In the genomic region with DNA sequence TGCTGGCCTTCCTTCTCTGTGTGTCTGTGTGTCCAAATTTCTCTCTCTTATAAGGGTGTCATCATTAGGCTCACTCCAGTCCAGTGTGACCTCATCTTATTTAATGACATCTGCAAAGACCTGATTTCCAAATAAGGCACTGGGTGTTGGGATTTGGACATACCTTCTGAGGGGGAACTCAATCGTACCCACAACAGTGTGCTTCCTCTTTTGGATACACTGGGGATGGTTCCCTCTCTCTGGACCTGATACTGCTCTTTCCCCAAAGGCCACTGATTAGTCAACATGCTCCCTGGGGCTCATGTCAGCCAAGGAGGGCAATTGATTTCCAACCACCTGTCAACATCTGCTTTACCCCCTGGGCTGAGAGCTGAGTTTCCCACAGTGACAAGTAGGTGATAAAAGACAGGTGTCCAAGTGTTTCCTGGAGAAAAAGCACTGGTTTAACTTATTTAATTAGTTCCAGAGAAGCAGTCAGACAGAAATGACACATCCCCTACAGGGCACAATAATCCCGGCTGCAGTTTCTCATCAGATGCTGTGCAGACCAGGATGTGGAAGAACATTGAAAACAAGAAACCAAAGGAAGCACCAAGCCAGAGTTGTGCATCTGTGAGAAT, we compare ENCODE assay signal across 22 cellular contexts. TPM values are rescaled to one million over a fixed set of nuclear protein-coding genes. Genes with fewer than 3 reads are reported as not detected.
A peak's percentile ranks its signal among the peaks of the same experiment; 100 is the strongest.
DNase-seq lines count a peak whose midpoint lies in the region; TF ChIP-seq lines count a peak whose summit lies in the region.
"Had no signal": no experiment of that assay in that cellular context is flagged by ENCODE, and none has a peak within 500 bp of the region (broad histone marks: within the 10 kb centered on the region; RNA-seq: fewer than 3 reads in every experiment).

No MANE protein-coding gene starts in this region.

- no peak overlapping the region for H3K4me2 ChIP-seq in neural progenitor cell

- 48 to 81% (median 64%) methylated on average over 2 of the region's 2 CpGs for WGBS in stomach, 5 donors

- no peaks in the 10 kb centered on the region for H3F3A ChIP-seq in neural progenitor cell (ENCODE audit: low read depth)

- H3K9ac ChIP-seq in neural progenitor cell, result no peak overlapping the region

- H4K20me1 ChIP-seq in neural progenitor cell (ENCODE audit: low read depth), result no peaks in the 10 kb centered on the region

- H3K4me3 ChIP-seq in stomach (no peak overlapping the region), neural progenitor cell (no peak overlapping the region)
- H3K4me3 ChIP-seq: body of pancreas, esophagus squamous epithelium, pancreas, vagina had no signal

- no peaks in the 10 kb centered on the region for H3K4me1 ChIP-seq in stomach
- H3K4me1 ChIP-seq in neural progenitor cell, result no peaks in the 10 kb centered on the region
- H3K4me1 ChIP-seq: body of pancreas, vagina had no signal

- H3K9me3 Mint-ChIP-seq in neural progenitor cell, result no peaks in the 10 kb centered on the region
- H3K9me3 Mint-ChIP-seq: natural killer cell; T-helper 1 cell treated with Interleukin-12 subunit alpha and Interleukin-12 subunit beta and Interleukin-4 antibody, amounts not matched to agents 30 μg/mL and 1 μg/mL, for 36 hours had no signal

- peaks cover 4% of the 10 kb centered on the region for H3K4me1 Mint-ChIP-seq in neural progenitor cell

- H3K27ac Mint-ChIP-seq in neural progenitor cell, result no peak overlapping the region
- H3K27ac Mint-ChIP-seq: activated CD4-positive, alpha-beta T cell treated with anti-CD3 and anti-CD28 coated beads, Interleukin-2, amount 10 ng/mL, durations not matched to agents 7 days and 5 days; natural killer cell; T-helper 1 cell treated with Interleukin-12 subunit alpha and Interleukin-12 subunit beta and Interleukin-4 antibody, amounts not matched to agents 30 μg/mL and 1 μg/mL, for 36 hours had no signal

- H3K79me2 ChIP-seq in neural progenitor cell (ENCODE audit: low read depth), result no peaks in the 10 kb centered on the region

- no peak overlapping the region for H3K4me3 Mint-ChIP-seq in neural progenitor cell
- H3K4me3 Mint-ChIP-seq: activated CD4-positive, alpha-beta T cell treated with anti-CD3 and anti-CD28 coated beads, Interleukin-2, amount 10 ng/mL, durations not matched to agents 7 days and 5 days; natural killer cell; T-helper 1 cell treated with Interleukin-12 subunit alpha and Interleukin-12 subunit beta and Interleukin-4 antibody, amounts not matched to agents 30 μg/mL and 1 μg/mL, for 36 hours had no signal

- H3K27ac ChIP-seq in stomach (no peak overlapping the region), neural progenitor cell (no peak overlapping the region)
- H3K27ac ChIP-seq: body of pancreas, esophagus squamous epithelium, pancreas, vagina had no signal

- H3K9me3 ChIP-seq in stomach (no peaks in the 10 kb centered on the region), neural progenitor cell (ENCODE audit: low read depth) (no peaks in the 10 kb centered on the region)
- H3K9me3 ChIP-seq: body of pancreas, esophagus squamous epithelium, pancreas, vagina had no signal

- H3K27me3 ChIP-seq in stomach (peaks cover 0 to 65% (median 11%) of the 10 kb centered on the region in 3 donors), neural progenitor cell (peaks cover 70% of the 10 kb centered on the region)
- H3K27me3 ChIP-seq: body of pancreas, pancreas, vagina had no signal

- H3K27me3 Mint-ChIP-seq in neural progenitor cell (ENCODE audit: insufficient read depth, low read depth), result peaks cover 21% of the 10 kb centered on the region

- TF ChIP-seq CTCF in stomach (IDR thresholded peaks at IDR 0.05) (no peak), neural progenitor cell (IDR thresholded peaks at IDR 0.05) (no peak)

- H2AFZ ChIP-seq in neural progenitor cell (replicated peaks), result no peak overlapping the region

- H3K36me3 Mint-ChIP-seq in neural progenitor cell, result no peaks in the 10 kb centered on the region
- H3K36me3 Mint-ChIP-seq: natural killer cell had no signal

- intact Hi-C loops in stomach (cut with DNase I; ENCODE audit: low total_unique reads), result no loop called here

- DNase-seq in SIG-M5 treated with dmso at 0.1 percent for 504 hours (lab: John Stamatoyannopoulos, UW; ENCODE audit: unreplicated experiment) (peak; percentile 89), SIG-M5 (lab: John Stamatoyannopoulos, UW) (no peak), NCI-H2171 (lab: John Stamatoyannopoulos, UW) (peak; percentile 44), SKM-1 treated with dmso at 0.1 percent for 144 hours (lab: John Stamatoyannopoulos, UW; ENCODE audit: unreplicated experiment) (peak; percentile 58), stomach (peak; percentile 16), DMS153 (lab: John Stamatoyannopoulos, UW) (no peak), foreskin melanocyte (no peak), neural progenitor cell (ENCODE audit: low spot score) (no peak)
- DNase-seq: activated CD4-positive, alpha-beta T cell treated with anti-CD3 and anti-CD28 coated beads, Interleukin-2, amount 10 ng/mL, durations not matched to agents 7 days and 5 days; activated effector memory CD4-positive, alpha-beta T cell treated with Interleukin-2 at 50 U/mL for 16 hours; body of pancreas; C1 segment of cervical spinal cord; esophagus squamous epithelium; KG1; mesenchymal stem cell; natural killer cell; NCI-H1048; NK-92 treated with Interleukin-12 subunit alpha and Interleukin-12 subunit beta, amount 100 ng/mL, for 24 hours; right cardiac atrium had no signal

- TF ChIP-seq EP300 in stomach (IDR thresholded peaks at IDR 0.05), result no peak

- TF ChIP-seq POLR2A in stomach (IDR thresholded peaks at IDR 0.05), result no peak

- H3K36me3 ChIP-seq in stomach, result no peaks in the 10 kb centered on the region
- H3K36me3 ChIP-seq in neural progenitor cell, result no peaks in the 10 kb centered on the region
- H3K36me3 ChIP-seq: esophagus squamous epithelium, pancreas, vagina had no signal

RNA-seq across cellular contexts. Expression of a gene that starts 17.8 kb away (rescaled TPM):
- total RNA-seq in stomach (10 to 100 TPM in 1 of 5 donors, 1 to 10 TPM in 3, under 1 TPM in 1; 0.14 to 11.1 (median 2.2) TPM), neural progenitor cell (ENCODE audit: low replicate concordance) (17.2 and 21.5 TPM in 2 replicates)
- 1 to 10 TPM in 2 of 3 donors, under 1 TPM in 1; 0.46 to 3.6 (median 2.1) TPM for polyA plus RNA-seq in stomach

Comparison
In these comparisons a context has a peak if more than half of its experiments do, and no peak if none do; other contexts are left out.
1. DNase-seq: peak in SIG-M5 treated with dmso at 0.1 percent for 504 hours (single experiment), NCI-H2171 (single experiment), SKM-1 treated with dmso at 0.1 percent for 144 hours (single experiment) and stomach (single experiment); none in SIG-M5 (single experiment), DMS153 (single experiment), foreskin melanocyte (single experiment) and neural progenitor cell (single experiment).